ENCODE assay signal across 8 cellular contexts in genomic region chr6:1381397-1382330, GRCh38.
A peak's percentile ranks its signal among the peaks of the same experiment; 100 is the strongest.
DNase-seq lines count a peak whose midpoint lies in the region; ATAC-seq and TF ChIP-seq lines count a peak whose summit lies in the region.

No MANE protein-coding gene starts in this region.

- peak; percentile 50 for TF ChIP-seq CTCF in coronary artery (IDR thresholded peaks at IDR 0.05)

- H3K4me3 ChIP-seq in coronary artery: peak overlapping the region; percentile 65

- H3K27ac ChIP-seq in coronary artery: no peak overlapping the region

- ATAC-seq in HG02852 (IDR thresholded peaks at IDR 0.05; ENCODE audit: unreplicated experiment): no peak

- DNase-seq in COLO668 (lab: John Stamatoyannopoulos, UW; ENCODE audit: unreplicated experiment) (peak; percentile 28), HuH-7.5 (ENCODE audit: low spot score) (peak; percentile 72), coronary artery (ENCODE audit: low spot score) (peak; percentile 69), medulla oblongata (ENCODE audit: extremely low spot score) (peak; percentile 24), NCI-H1048 (lab: John Stamatoyannopoulos, UW) (no peak)
- peak; percentile 24 for DNase-seq in activated CD4-positive, alpha-beta T cell treated with anti-CD3 and anti-CD28 coated beads for 1 hour
- peak; percentile 45 to 62 for DNase-seq in stimulated activated CD8-positive, alpha-beta memory T cell treated with anti-CD3 and anti-CD28 coated beads, Interleukin-2, amount 100 ng/mL, for 48 hours (ENCODE audit: low read depth in 2 of 2)
